Comparison of ENCODE assay signal across 25 cellular contexts in genomic region chr11:1348146-1348545, GRCh38. TPM values are rescaled to one million over a fixed set of nuclear protein-coding genes. Genes with fewer than 3 reads are reported as not detected.
"Had no signal": no experiment of that assay in that cellular context is flagged by ENCODE, and none has a peak within 500 bp of the region (broad histone marks: within the 10 kb centered on the region; RNA-seq: fewer than 3 reads in every experiment).

No MANE protein-coding gene starts in this region.

- H3K27ac Mint-ChIP-seq: activated CD8-positive, alpha-beta T cell treated with anti-CD3 and anti-CD28 coated beads, Interleukin-2, amount 10 ng/mL, durations not matched to agents 7 days and 5 days; activated naive CD8-positive, alpha-beta T cell treated with anti-CD3 and anti-CD28 coated beads, Interleukin-2, amount 10 ng/mL, durations not matched to agents 7 days and 5 days; activated T-helper 17 cell treated with anti-CD3 and anti-CD28 coated beads, Interleukin-2, amount 50 U/mL, for 72 hours; T-helper 17 cell; WTC11 had no signal

- H3K27me3 ChIP-seq: adrenal gland, Peyer's patch, SJCRH30 had no signal

- H3K27ac ChIP-seq: adrenal gland, Peyer's patch, RWPE1, SJCRH30 had no signal

- DNase-seq: activated CD4-positive, alpha-beta T cell treated with anti-CD3 and anti-CD28 coated beads for 48 hours; activated CD4-positive, alpha-beta T cell treated with anti-CD3 and anti-CD28 coated beads, Interleukin-2, amount 50 U/mL, for 4 hours; activated CD8-positive, alpha-beta T cell treated with anti-CD3 and anti-CD28 coated beads, Interleukin-2, amount 10 ng/mL, durations not matched to agents 7 days and 5 days; activated naive CD4-positive, alpha-beta T cell treated with anti-CD3 and anti-CD28 coated beads, Interleukin-2, amount 50 U/mL, for 16 hours; activated naive CD8-positive, alpha-beta T cell treated with anti-CD3 and anti-CD28 coated beads, Interleukin-2, amount 10 ng/mL, durations not matched to agents 7 days and 5 days; activated T-cell treated with anti-CD3 and anti-CD28 coated beads, Interleukin-2, amount 50 U/mL, for 4 hours; adrenal gland; anterior cingulate cortex; caudate nucleus; Karpas-422; MM.1S; NCI-H1105 treated with DMSO at 0.1 percent for 48 hours; NCI-H1436 treated with DMSO at 0.1 percent for 48 hours; NCI-H187; NCI-H2081; NCI-H524; Right ventricle myocardium superior; SJCRH30; T-helper 17 cell; T-helper 9 cell had no signal

- H3K9me3 Mint-ChIP-seq: activated naive CD8-positive, alpha-beta T cell treated with anti-CD3 and anti-CD28 coated beads, Interleukin-2, amount 10 ng/mL, durations not matched to agents 7 days and 5 days; activated T-cell treated with anti-CD3 and anti-CD28 coated beads, Interleukin-2, amount 50 U/mL, for 4 hours; activated T-helper 17 cell treated with anti-CD3 and anti-CD28 coated beads, Interleukin-2, amount 50 U/mL, for 72 hours; WTC11 had no signal

- H3K36me3 ChIP-seq: adrenal gland, Peyer's patch, SJCRH30 had no signal

- H3K36me3 Mint-ChIP-seq: activated naive CD8-positive, alpha-beta T cell treated with anti-CD3 and anti-CD28 coated beads, Interleukin-2, amount 10 ng/mL, durations not matched to agents 7 days and 5 days; WTC11 had no signal

- H3K4me3 Mint-ChIP-seq: activated CD8-positive, alpha-beta T cell treated with anti-CD3 and anti-CD28 coated beads, Interleukin-2, amount 10 ng/mL, durations not matched to agents 7 days and 5 days; activated naive CD8-positive, alpha-beta T cell treated with anti-CD3 and anti-CD28 coated beads, Interleukin-2, amount 10 ng/mL, durations not matched to agents 7 days and 5 days; activated T-cell treated with anti-CD3 and anti-CD28 coated beads, Interleukin-2, amount 50 U/mL, for 4 hours; activated T-helper 17 cell treated with anti-CD3 and anti-CD28 coated beads, Interleukin-2, amount 50 U/mL, for 72 hours; T-helper 17 cell; WTC11 had no signal

- H3K4me1 ChIP-seq: adrenal gland, Peyer's patch, SJCRH30 had no signal

- H3K4me3 ChIP-seq: adrenal gland, K562, Peyer's patch, SJCRH30 had no signal

- H3K9me3 ChIP-seq: adrenal gland, Peyer's patch, SJCRH30 had no signal

- H3K27me3 Mint-ChIP-seq: activated naive CD8-positive, alpha-beta T cell treated with anti-CD3 and anti-CD28 coated beads, Interleukin-2, amount 10 ng/mL, durations not matched to agents 7 days and 5 days; activated T-helper 17 cell treated with anti-CD3 and anti-CD28 coated beads, Interleukin-2, amount 50 U/mL, for 72 hours had no signal

- H3K4me1 Mint-ChIP-seq: activated T-helper 17 cell treated with anti-CD3 and anti-CD28 coated beads, Interleukin-2, amount 50 U/mL, for 72 hours had no signal

- ATAC-seq: activated CD8-positive, alpha-beta T cell treated with anti-CD3 and anti-CD28 coated beads, Interleukin-2, amount 10 ng/mL, durations not matched to agents 7 days and 5 days; activated T-cell treated with anti-CD3 and anti-CD28 coated beads, Interleukin-2, amount 50 U/mL, for 4 hours; activated T-helper 17 cell treated with anti-CD3 and anti-CD28 coated beads, Interleukin-2, amount 50 U/mL, for 72 hours; K562; T-helper 17 cell had no signal

RNA-seq across cellular contexts. Expression of gene BRSK2, which starts 41.6 kb away (rescaled TPM):
- total RNA-seq: SJCRH30 had no signal
